ENCODE assay signal across 8 cellular contexts in the genomic region with DNA sequence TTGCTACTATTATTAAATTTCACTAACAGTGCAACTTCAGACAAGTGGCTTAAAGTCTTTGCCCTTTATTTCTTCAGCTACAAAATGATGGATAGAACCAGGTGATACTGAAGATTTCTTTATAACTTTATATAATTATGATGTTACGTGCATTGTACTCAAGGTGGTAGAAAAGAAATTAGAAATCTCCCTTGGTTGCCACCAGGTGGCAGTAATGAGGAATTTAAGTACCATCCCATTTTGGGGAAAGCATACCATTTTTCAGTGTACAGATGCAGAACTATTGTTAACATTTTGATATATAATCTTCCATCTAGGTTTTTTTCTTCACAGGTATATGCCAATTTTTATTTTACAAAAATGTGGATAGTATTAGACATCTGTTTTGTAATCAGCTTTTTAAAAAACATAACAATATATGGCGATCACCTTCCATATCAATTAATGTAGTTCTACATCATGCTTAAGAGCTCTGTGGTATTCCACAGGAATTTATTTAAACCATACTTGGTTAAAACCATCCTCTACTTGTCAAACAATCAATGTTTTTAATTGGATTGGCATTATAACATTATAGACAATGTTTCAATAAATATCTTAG. TPM values are rescaled to one million over a fixed set of nuclear protein-coding genes. Genes with fewer than 3 reads are reported as not detected.
DNase-seq lines count a peak whose midpoint lies in the region; ATAC-seq and TF ChIP-seq lines count a peak whose summit lies in the region.

No MANE protein-coding gene starts in this region.

- H3K27me3 Mint-ChIP-seq in Caco-2 (ENCODE audit: insufficient read depth, unreplicated experiment) (no peaks in the 10 kb centered on the region), endothelial cell (ENCODE audit: unreplicated experiment) (peaks cover 10% of the 10 kb centered on the region), nephron (ENCODE audit: low read depth) (no peaks in the 10 kb centered on the region)
- H3K27me3 Mint-ChIP-seq in activated CD4-positive, alpha-beta memory T cell treated with anti-CD3 and anti-CD28 coated beads, Interleukin-2, amount 10 ng/mL, durations not matched to agents 7 days and 5 days: no peaks in the 10 kb centered on the region

- POLR2A ChIA-PET in Caco-2 (lab: Charles Lee): no interaction called here
- POLR2A ChIA-PET in activated CD4-positive, alpha-beta memory T cell treated with anti-CD3 and anti-CD28 coated beads, Interleukin-2, amount 10 ng/mL, durations not matched to agents 7 days and 5 days (lab: Charles Lee): no interaction called here

- H3K27ac Mint-ChIP-seq in Caco-2 (ENCODE audit: unreplicated experiment): no peak overlapping the region
- no peak overlapping the region for H3K27ac Mint-ChIP-seq in endothelial cell (ENCODE audit: unreplicated experiment)
- no peak overlapping the region for H3K27ac Mint-ChIP-seq in nephron
- H3K27ac Mint-ChIP-seq in activated CD4-positive, alpha-beta memory T cell treated with anti-CD3 and anti-CD28 coated beads, Interleukin-2, amount 10 ng/mL, durations not matched to agents 7 days and 5 days: no peak overlapping the region

- H3K36me3 ChIP-seq in Caco-2 (ENCODE audit: control insufficient read depth, insufficient read depth, low read length): no peaks in the 10 kb centered on the region; the same call in 1 of the 2 replicates
- H3K36me3 ChIP-seq in Peyer's patch: peaks cover 0 to 10% (median 0%) of the 10 kb centered on the region in 3 donors

- CTCF ChIA-PET in Caco-2 (lab: Charles Lee): no interaction called here
- CTCF ChIA-PET in activated CD4-positive, alpha-beta memory T cell treated with anti-CD3 and anti-CD28 coated beads, Interleukin-2, amount 10 ng/mL, durations not matched to agents 7 days and 5 days (lab: Charles Lee): interaction anchor here (0.6 to 1.4 kb wide), 8 partner anchors 9 to 122 kb away, joined by 3 to 6 read pairs (median 3); partner anchors contain the start of gene NAA15

- H3K9me3 Mint-ChIP-seq in Caco-2 (ENCODE audit: unreplicated experiment) (no peaks in the 10 kb centered on the region), endothelial cell (ENCODE audit: unreplicated experiment) (no peaks in the 10 kb centered on the region), nephron (peaks cover 41% of the 10 kb centered on the region)
- H3K9me3 Mint-ChIP-seq in activated CD4-positive, alpha-beta memory T cell treated with anti-CD3 and anti-CD28 coated beads, Interleukin-2, amount 10 ng/mL, durations not matched to agents 7 days and 5 days: no peaks in the 10 kb centered on the region

- no peak overlapping the region for H3K27ac ChIP-seq in Peyer's patch

- TF ChIP-seq CTCF in Caco-2 (IDR thresholded peaks at IDR 0.05; ENCODE audit: insufficient read depth in 1 of 2, low read depth in 1 of 2, low read length in 1 of 2, severe bottlenecking in 1 of 2, unreplicated experiment in 1 of 2) (peak; percentile 23 to 42), Peyer's patch (IDR thresholded peaks at IDR 0.05) (peak; percentile 51 to 75 (median 70)), endothelial cell (IDR thresholded peaks at IDR 0.05; ENCODE audit: unreplicated experiment) (peak; percentile 86), nephron (IDR thresholded peaks at IDR 0.05; ENCODE audit: unreplicated experiment in 3 of 3) (peak; percentile 56 to 67 (median 62))

- peak; percentile 41 for ATAC-seq in GM21390 (IDR thresholded peaks at IDR 0.05; ENCODE audit: unreplicated experiment)
- ATAC-seq in GM18858 (IDR thresholded peaks at IDR 0.05; ENCODE audit: unreplicated experiment): no peak
- no peak for ATAC-seq in HG03565 (IDR thresholded peaks at IDR 0.05; ENCODE audit: unreplicated experiment)

- intact Hi-C loops in Caco-2 (cut with micrococcal nuclease; ENCODE audit: unreplicated experiment): loop anchor here (1.0 kb wide), 2 partner anchors 93 to 217 kb away; no protein-coding TSS in a partner anchor

- H3K36me3 Mint-ChIP-seq in Caco-2 (ENCODE audit: insufficient read depth, unreplicated experiment) (peaks cover 30% of the 10 kb centered on the region), endothelial cell (ENCODE audit: low read depth, unreplicated experiment) (peaks cover 27% of the 10 kb centered on the region), nephron (ENCODE audit: low read depth) (peaks cover 80% of the 10 kb centered on the region)
- peaks cover 27% of the 10 kb centered on the region for H3K36me3 Mint-ChIP-seq in activated CD4-positive, alpha-beta memory T cell treated with anti-CD3 and anti-CD28 coated beads, Interleukin-2, amount 10 ng/mL, durations not matched to agents 7 days and 5 days (ENCODE audit: low read depth)

- H3K4me1 Mint-ChIP-seq in Caco-2 (ENCODE audit: low read depth, unreplicated experiment): peaks cover 8% of the 10 kb centered on the region
- peaks cover 23% of the 10 kb centered on the region for H3K4me1 Mint-ChIP-seq in endothelial cell (ENCODE audit: unreplicated experiment)
- H3K4me1 Mint-ChIP-seq in nephron: peaks cover 4% of the 10 kb centered on the region
- peaks cover 13% of the 10 kb centered on the region for H3K4me1 Mint-ChIP-seq in activated CD4-positive, alpha-beta memory T cell treated with anti-CD3 and anti-CD28 coated beads, Interleukin-2, amount 10 ng/mL, durations not matched to agents 7 days and 5 days

- BruUV-seq in Caco-2 (replicated peaks; lab: Mats Ljungman, UMichigan): no TSS peak

- H3K4me1 ChIP-seq in Caco-2 (no peaks in the 10 kb centered on the region), Peyer's patch (no peaks in the 10 kb centered on the region)

- DNase-seq in Caco-2: peak in 1 of 2 experiments; percentile 43
- DNase-seq in Peyer's patch: no peak
- peak; percentile 15 for DNase-seq in endothelial cell (ENCODE audit: low spot score)
- no peak for DNase-seq in activated CD4-positive, alpha-beta memory T cell treated with anti-CD3 and anti-CD28 coated beads, Interleukin-2, amount 10 ng/mL, durations not matched to agents 7 days and 5 days

- TF ChIP-seq POLR2A in Peyer's patch (IDR thresholded peaks at IDR 0.05): no peak

- H3K27me3 ChIP-seq in Caco-2 (replicated peaks; ENCODE audit: control insufficient read depth, insufficient read depth, low read length) (no peaks in the 10 kb centered on the region), Peyer's patch (no peaks in the 10 kb centered on the region)

- H3K9me3 ChIP-seq in Caco-2 (peaks cover 6% of the 10 kb centered on the region), Peyer's patch (no peaks in the 10 kb centered on the region)

- no peak overlapping the region for H3K4me3 Mint-ChIP-seq in Caco-2 (ENCODE audit: unreplicated experiment)
- H3K4me3 Mint-ChIP-seq in endothelial cell (ENCODE audit: unreplicated experiment): no peak overlapping the region
- no peak overlapping the region for H3K4me3 Mint-ChIP-seq in nephron
- no peak overlapping the region for H3K4me3 Mint-ChIP-seq in activated CD4-positive, alpha-beta memory T cell treated with anti-CD3 and anti-CD28 coated beads, Interleukin-2, amount 10 ng/mL, durations not matched to agents 7 days and 5 days

- H3K4me3 ChIP-seq in Caco-2 (ENCODE audit: low read depth, low read length) (no peak overlapping the region), Peyer's patch (no peak overlapping the region)

RNA-seq across cellular contexts. Expression of gene RAB33B, which starts 37.7 kb away (rescaled TPM):
- total RNA-seq in Caco-2 (2022) (8.8 and 10.1 TPM in 2 replicates), Peyer's patch (1 to 10 TPM; 5.3 to 8.3 (median 6.6) TPM), endothelial cell (ENCODE audit: unreplicated experiment) (11.4 TPM)
- 1 to 10 TPM; 7.0 to 7.6 TPM for total RNA-seq in activated CD4-positive, alpha-beta memory T cell treated with anti-CD3 and anti-CD28 coated beads, Interleukin-2, amount 10 ng/mL, durations not matched to agents 7 days and 5 days

Comparison
In these comparisons a context has a peak if more than half of its experiments do, and no peak if none do; other contexts are left out.
1. CTCF ChIP-seq: peak in every context shown above with its lines; median percentile 86 in endothelial cell; 70 in Peyer's patch; 62 in nephron; 32 in Caco-2.